In genomic region chr6:99330159-99330558, GRCh38 we compare ENCODE assay signal across 8 cellular contexts. TPM values are rescaled to one million over a fixed set of nuclear protein-coding genes. Genes with fewer than 3 reads are reported as not detected.
A peak's percentile ranks its signal among the peaks of the same experiment; 100 is the strongest.
DNase-seq lines count a peak whose midpoint lies in the region; ATAC-seq and TF ChIP-seq lines count a peak whose summit lies in the region.

No MANE protein-coding gene starts in this region.

- H3K4me1 Mint-ChIP-seq in activated T-cell treated with anti-CD3 and anti-CD28 coated beads, Interleukin-2, amount 50 U/mL, for 4 hours (ENCODE audit: low read depth): peaks cover 2% of the 10 kb centered on the region

- no peaks in the 10 kb centered on the region for H3K9me3 Mint-ChIP-seq in activated T-cell treated with anti-CD3 and anti-CD28 coated beads, Interleukin-2, amount 50 U/mL, for 4 hours

- no peak overlapping the region for H3K4me3 Mint-ChIP-seq in activated T-cell treated with anti-CD3 and anti-CD28 coated beads, Interleukin-2, amount 50 U/mL, for 4 hours

- no peaks in the 10 kb centered on the region for H4K20me1 ChIP-seq in OCI-LY1 (ENCODE audit: insufficient read depth, low read length)

- no peak overlapping the region for H3K27ac ChIP-seq in OCI-LY1 (ENCODE audit: low read depth, low read length, poor library complexity, severe bottlenecking)
- no peak overlapping the region for H3K27ac ChIP-seq in suprapubic skin

- H3K9ac ChIP-seq in OCI-LY1 (ENCODE audit: low read length): no peak overlapping the region

- H3K9me2 ChIP-seq in OCI-LY1 (ENCODE audit: low read depth, low read length): no peaks in the 10 kb centered on the region

- no peaks in the 10 kb centered on the region for H3K4me1 ChIP-seq in OCI-LY1 (ENCODE audit: insufficient read depth, low read length, severe bottlenecking)
- H3K4me1 ChIP-seq in suprapubic skin: no peaks in the 10 kb centered on the region

- WGBS in suprapubic skin: 7% methylated on average over 2 of the region's 2 CpGs

- H3K9me3 ChIP-seq in OCI-LY1 (ENCODE audit: low read length) (no peaks in the 10 kb centered on the region), suprapubic skin (no peaks in the 10 kb centered on the region)

- H3K27me3 ChIP-seq in OCI-LY1 (ENCODE audit: insufficient read depth, low read length): no peaks in the 10 kb centered on the region
- H3K27me3 ChIP-seq in suprapubic skin: no peaks in the 10 kb centered on the region

- H3K36me3 ChIP-seq in OCI-LY1 (ENCODE audit: insufficient read depth, low read length): no peaks in the 10 kb centered on the region
- H3K36me3 ChIP-seq in suprapubic skin: no peaks in the 10 kb centered on the region

- H3K4me2 ChIP-seq in OCI-LY1 (ENCODE audit: low read length): no peak overlapping the region

- no peaks in the 10 kb centered on the region for H3F3A ChIP-seq in OCI-LY1 (ENCODE audit: insufficient read depth, low read length)

- 0 out of 2 replicates have a peak overlapping the region, but pooled peaks have one; percentile 48 for H2AFZ ChIP-seq in OCI-LY1 (ENCODE audit: low read length)

- H3K27me3 Mint-ChIP-seq in activated T-cell treated with anti-CD3 and anti-CD28 coated beads, Interleukin-2, amount 50 U/mL, for 4 hours (ENCODE audit: low read depth): peaks cover 9% of the 10 kb centered on the region

- peak; percentile 66 for ATAC-seq in GM19397 (IDR thresholded peaks at IDR 0.05; ENCODE audit: unreplicated experiment)
- peak; percentile 74 for ATAC-seq in HG03432 (IDR thresholded peaks at IDR 0.05; ENCODE audit: unreplicated experiment)
- peak; percentile 86 to 94 for ATAC-seq in activated T-cell treated with anti-CD3 and anti-CD28 coated beads, Interleukin-2, amount 50 U/mL, for 4 hours

- TF ChIP-seq CTCF in OCI-LY1 (IDR thresholded peaks at IDR 0.05; ENCODE audit: low read length): peak; percentile 79
- peak in 1 of 2 donors; percentile 68 for TF ChIP-seq CTCF in suprapubic skin (IDR thresholded peaks at IDR 0.05)

- no peak for TF ChIP-seq POLR2A in suprapubic skin (IDR thresholded peaks at IDR 0.05)

- no peak for TF ChIP-seq EP300 in suprapubic skin (IDR thresholded peaks at IDR 0.05)

- H3K36me3 Mint-ChIP-seq in activated T-cell treated with anti-CD3 and anti-CD28 coated beads, Interleukin-2, amount 50 U/mL, for 4 hours (ENCODE audit: insufficient read depth): no peaks in the 10 kb centered on the region

- no peaks in the 10 kb centered on the region for H3K79me2 ChIP-seq in OCI-LY1 (ENCODE audit: insufficient read depth, low read length)

- DNase-seq in DMS53 (lab: John Stamatoyannopoulos, UW): peak; percentile 76
- peak; percentile 30 for DNase-seq in activated T-cell treated with anti-CD3 and anti-CD28 coated beads, Interleukin-2, amount 50 U/mL, for 4 hours
- peak; percentile 68 for DNase-seq in foreskin melanocyte
- peak; percentile 57 for DNase-seq in putamen (ENCODE audit: low spot score)
- no peak for DNase-seq in suprapubic skin (ENCODE audit: low spot score in 2 of 2)

- no peak overlapping the region for H3K4me3 ChIP-seq in OCI-LY1 (ENCODE audit: low read depth, low read length, poor library complexity, severe bottlenecking)
- no peak overlapping the region for H3K4me3 ChIP-seq in suprapubic skin

RNA-seq across cellular contexts. Expression of gene FAXC, which starts 19.3 kb away (rescaled TPM):
- total RNA-seq in activated T-cell treated with anti-CD3 and anti-CD28 coated beads, Interleukin-2, amount 50 U/mL, for 4 hours: not detected
- total RNA-seq in suprapubic skin: 1 to 10 TPM; 1.6 to 6.8 (median 4.9) TPM

Comparison
In these comparisons a context has a peak if more than half of its experiments do, and no peak if none do; other contexts are left out.
1. DNase-seq: peak in DMS53 (single experiment), activated T-cell treated with anti-CD3 and anti-CD28 coated beads, Interleukin-2, amount 50 U/mL, for 4 hours (single experiment), foreskin melanocyte (single experiment) and putamen (single experiment); none in suprapubic skin (0 of 2).
2. Peak in every context shown above with its lines, with median percentiles within 50 percentile points of each other: ATAC-seq.